In the genomic region with DNA sequence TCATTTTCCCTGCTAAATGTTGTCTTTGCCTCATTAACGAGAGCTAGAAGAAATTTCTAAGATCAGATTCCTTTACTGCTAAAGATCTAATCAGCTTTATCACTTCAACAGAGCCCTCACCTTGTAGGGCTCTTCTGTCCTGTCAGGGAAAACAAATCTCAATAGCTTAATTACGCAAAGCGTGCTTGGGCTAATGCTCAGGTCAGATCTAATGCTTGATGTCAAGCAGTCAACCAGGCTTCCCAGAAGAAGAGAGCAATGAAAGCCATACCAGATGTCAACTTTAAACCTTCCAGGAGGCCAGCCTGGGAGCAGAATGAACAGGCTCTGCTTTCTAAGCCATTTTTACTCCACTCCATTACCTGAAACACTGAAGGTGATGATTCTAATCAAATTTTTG, we compare ENCODE assay signal across 1 cellular context.
TF ChIP-seq lines count a peak whose summit lies in the region.

No MANE protein-coding gene starts in this region.

TF ChIP-seq in HepG2, 621 proteins besides CTCF, POLR2A, EP300 and RAD21 (continued from another document):
- TF ChIP-seq ISX (CRISPR knock-in tag; conservative IDR thresholded peaks at IDR 0.05): no peak
- no peak for TF ChIP-seq SP2 (CRISPR knock-in tag; IDR thresholded peaks at IDR 0.05)
- no peak for TF ChIP-seq SRF (IDR thresholded peaks at IDR 0.05; ENCODE audit: low read depth, low read length)
